ENCODE assay signal across 8 cellular contexts in genomic region chr22:43001271-43002197, GRCh38. TPM values are rescaled to one million over a fixed set of nuclear protein-coding genes. Genes with fewer than 3 reads are reported as not detected.
DNase-seq lines count a peak whose midpoint lies in the region; ATAC-seq, FAIRE-seq and TF ChIP-seq lines count a peak whose summit lies in the region.

No MANE protein-coding gene starts in this region.

- peaks cover 5% of the 10 kb centered on the region for H3K36me3 Mint-ChIP-seq in activated CD8-positive, alpha-beta T cell treated with anti-CD3 and anti-CD28 coated beads for 36 hours (ENCODE audit: low read depth)
- H3K36me3 Mint-ChIP-seq in stimulated activated effector memory CD8-positive, alpha-beta T cell treated with anti-CD3 and anti-CD28 coated beads, Interleukin-12 subunit alpha, Interleukin-12 subunit beta, amount 100 ng/mL, for 72 hours: no peaks in the 10 kb centered on the region

- H3K9me3 ChIP-seq in HUES64 (ENCODE audit: insufficient read depth, low read depth, low read length) (no peaks in the 10 kb centered on the region), right atrium auricular region (no peaks in the 10 kb centered on the region), kidney (ENCODE audit: control insufficient read depth in 1 of 2, low read length in 2 of 2) (no peaks in the 10 kb centered on the region), tibial nerve (peaks cover 0 to 8% (median 0%) of the 10 kb centered on the region in 4 donors), vagina (no peaks in the 10 kb centered on the region)

- peak overlapping the region; percentile 78 for H3K27ac Mint-ChIP-seq in activated CD8-positive, alpha-beta T cell treated with anti-CD3 and anti-CD28 coated beads for 36 hours
- peak overlapping the region; percentile 43 for H3K27ac Mint-ChIP-seq in stimulated activated effector memory CD8-positive, alpha-beta T cell treated with anti-CD3 and anti-CD28 coated beads, Interleukin-12 subunit alpha, Interleukin-12 subunit beta, amount 100 ng/mL, for 72 hours

- no peaks in the 10 kb centered on the region for H3K27me3 ChIP-seq in HUES64 (ENCODE audit: insufficient read depth, low read length)
- H3K27me3 ChIP-seq in right atrium auricular region: no peaks in the 10 kb centered on the region
- no peaks in the 10 kb centered on the region for H3K27me3 ChIP-seq in tibial nerve
- H3K27me3 ChIP-seq in vagina: no peaks in the 10 kb centered on the region

- no peak for TF ChIP-seq CTCF in activated CD8-positive, alpha-beta T cell treated with anti-CD3 and anti-CD28 coated beads for 36 hours (IDR thresholded peaks at IDR 0.05)
- TF ChIP-seq CTCF in right atrium auricular region (IDR thresholded peaks at IDR 0.05): no peak
- no peak for TF ChIP-seq CTCF in kidney (IDR thresholded peaks at IDR 0.05; ENCODE audit: borderline replicate concordance, extremely low read depth, insufficient read depth)
- no peak for TF ChIP-seq CTCF in tibial nerve (IDR thresholded peaks at IDR 0.05)
- no peak for TF ChIP-seq CTCF in vagina (IDR thresholded peaks at IDR 0.05)

- DNase-seq in activated CD8-positive, alpha-beta T cell treated with anti-CD3 and anti-CD28 coated beads for 36 hours: peak; percentile 50
- DNase-seq in right atrium auricular region (ENCODE audit: low spot score): no peak
- DNase-seq in stimulated activated effector memory CD8-positive, alpha-beta T cell treated with anti-CD3 and anti-CD28 coated beads, Interleukin-12 subunit alpha, Interleukin-12 subunit beta, amount 100 ng/mL, for 72 hours (ENCODE audit: low spot score in 2 of 2): no peak
- DNase-seq in kidney: no peak
- no peak for DNase-seq in tibial nerve (ENCODE audit: low spot score in 2 of 2)
- DNase-seq in vagina (ENCODE audit: extremely low spot score in 2 of 2): no peak

- H3K4me1 Mint-ChIP-seq in activated CD8-positive, alpha-beta T cell treated with anti-CD3 and anti-CD28 coated beads for 36 hours (ENCODE audit: low read depth): peaks cover 80% of the 10 kb centered on the region
- H3K4me1 Mint-ChIP-seq in stimulated activated effector memory CD8-positive, alpha-beta T cell treated with anti-CD3 and anti-CD28 coated beads, Interleukin-12 subunit alpha, Interleukin-12 subunit beta, amount 100 ng/mL, for 72 hours: peaks cover 81% of the 10 kb centered on the region

- CTCF ChIA-PET in activated CD8-positive, alpha-beta T cell treated with anti-CD3 and anti-CD28 coated beads for 36 hours (lab: Charles Lee): interaction anchor here (1.1 to 1.8 kb wide), 3 partner anchors 32 to 36 kb away, joined by 4 to 6 read pairs (median 5); no protein-coding TSS in a partner anchor

- H3K4me3 Mint-ChIP-seq in activated CD8-positive, alpha-beta T cell treated with anti-CD3 and anti-CD28 coated beads for 36 hours: no peak overlapping the region
- peak overlapping the region; percentile 34 for H3K4me3 Mint-ChIP-seq in stimulated activated effector memory CD8-positive, alpha-beta T cell treated with anti-CD3 and anti-CD28 coated beads, Interleukin-12 subunit alpha, Interleukin-12 subunit beta, amount 100 ng/mL, for 72 hours

- peaks cover 57% of the 10 kb centered on the region for H3K4me1 ChIP-seq in HUES64 (ENCODE audit: insufficient read depth, low read length)
- peaks cover 0 to 72% of the 10 kb centered on the region in 2 donors for H3K4me1 ChIP-seq in right atrium auricular region
- peaks cover 9 to 33% of the 10 kb centered on the region in 2 donors for H3K4me1 ChIP-seq in kidney (ENCODE audit: control insufficient read depth in 1 of 2, insufficient read depth in 1 of 2, low read depth in 1 of 2, low read length in 2 of 2)
- H3K4me1 ChIP-seq in tibial nerve: peaks cover 0 to 74% (median 22%) of the 10 kb centered on the region in 4 donors
- peaks cover 62% of the 10 kb centered on the region for H3K4me1 ChIP-seq in vagina

- H3K27me3 Mint-ChIP-seq in activated CD8-positive, alpha-beta T cell treated with anti-CD3 and anti-CD28 coated beads for 36 hours: no peaks in the 10 kb centered on the region

- ATAC-seq in activated CD8-positive, alpha-beta T cell treated with anti-CD3 and anti-CD28 coated beads for 36 hours: peak; percentile 25
- no peak for ATAC-seq in stimulated activated effector memory CD8-positive, alpha-beta T cell treated with anti-CD3 and anti-CD28 coated beads, Interleukin-12 subunit alpha, Interleukin-12 subunit beta, amount 100 ng/mL, for 72 hours
- ATAC-seq in GM18502 (IDR thresholded peaks at IDR 0.05; ENCODE audit: poor library complexity, unreplicated experiment): no peak

- H3K9me3 Mint-ChIP-seq in activated CD8-positive, alpha-beta T cell treated with anti-CD3 and anti-CD28 coated beads for 36 hours: no peaks in the 10 kb centered on the region
- no peaks in the 10 kb centered on the region for H3K9me3 Mint-ChIP-seq in stimulated activated effector memory CD8-positive, alpha-beta T cell treated with anti-CD3 and anti-CD28 coated beads, Interleukin-12 subunit alpha, Interleukin-12 subunit beta, amount 100 ng/mL, for 72 hours

- H3K36me3 ChIP-seq in HUES64 (ENCODE audit: insufficient read depth, low read length): no peaks in the 10 kb centered on the region
- H3K36me3 ChIP-seq in right atrium auricular region: no peaks in the 10 kb centered on the region
- no peaks in the 10 kb centered on the region for H3K36me3 ChIP-seq in kidney (ENCODE audit: control insufficient read depth in 1 of 2, insufficient read depth in 2 of 2, low read length in 2 of 2)
- H3K36me3 ChIP-seq in tibial nerve: peaks cover 0 to 4% (median 0%) of the 10 kb centered on the region in 3 donors
- no peaks in the 10 kb centered on the region for H3K36me3 ChIP-seq in vagina

- TF ChIP-seq EP300 in tibial nerve (IDR thresholded peaks at IDR 0.05): no peak

- intact Hi-C loops in activated CD8-positive, alpha-beta T cell treated with anti-CD3 and anti-CD28 coated beads for 36 hours (cut with micrococcal nuclease): no loop called here
- intact Hi-C loops in kidney (cut with DNase I) (no loop called here), vagina (cut with DNase I) (no loop called here)

- 87% methylated on average over 3 of the region's 3 CpGs for WGBS in HUES64
- 37 to 42% methylated on average over 3 of the region's 3 CpGs for WGBS in tibial nerve, 2 donors

- POLR2A ChIA-PET in activated CD8-positive, alpha-beta T cell treated with anti-CD3 and anti-CD28 coated beads for 36 hours (lab: Charles Lee): interaction anchor here (0.6 to 2.1 kb wide), 3 partner anchors 11 to 38 kb away, joined by 3 to 5 read pairs (median 4); no protein-coding TSS in a partner anchor

- no peak for FAIRE-seq in kidney (lab: Jason Lieb, UNC)

- H3K4me3 ChIP-seq in HUES64 (ENCODE audit: low read length) (no peak overlapping the region), right atrium auricular region (no peak overlapping the region), kidney (ENCODE audit: low read length in 2 of 2) (no peak overlapping the region), tibial nerve (no peak overlapping the region), vagina (no peak overlapping the region)

- H3K27ac ChIP-seq in HUES64 (ENCODE audit: low read depth, low read length) (peak overlapping the region; percentile 40; the same call in 1 of the 2 replicates), right atrium auricular region (peak overlapping the region; percentile 47 to 61), kidney (ENCODE audit: low read depth in 2 of 2, low read length in 2 of 2) (no peak overlapping the region), tibial nerve (peak overlapping the region in 1 of 4 donors; percentile 5), vagina (no peak overlapping the region)

- TF ChIP-seq POLR2A in tibial nerve (IDR thresholded peaks at IDR 0.05): no peak
- TF ChIP-seq POLR2A in vagina (IDR thresholded peaks at IDR 0.05): no peak

- H3K9ac ChIP-seq in HUES64 (ENCODE audit: low read depth, low read length) (no peak overlapping the region), kidney (ENCODE audit: low read length in 2 of 2) (no peak overlapping the region)

RNA-seq across cellular contexts. Expression of gene PACSIN2, which starts 13.4 kb away (rescaled TPM):
- polyA plus RNA-seq in HUES64 (2013, experiment 1 of 2): 47.2 TPM
- 46.5 TPM for polyA plus RNA-seq in HUES64 (2013, experiment 2 of 2)
- total RNA-seq in activated CD8-positive, alpha-beta T cell treated with anti-CD3 and anti-CD28 coated beads for 36 hours: 10 to 100 TPM; 33.5 to 35.7 TPM
- 10 to 100 TPM; 66.3 to 89.8 TPM for total RNA-seq in right atrium auricular region
- total RNA-seq in kidney: 105 TPM
- polyA plus RNA-seq in kidney (ENCODE audit: insufficient read depth, low read depth, low replicate concordance): 56.3 TPM
- total RNA-seq in tibial nerve: 10 to 100 TPM; 45.9 to 78.2 (median 59.0) TPM
- total RNA-seq in vagina: 46.2 TPM

Comparison
In these comparisons a context has a peak if more than half of its experiments do, and no peak if none do; other contexts are left out.
1. H3K27ac ChIP-seq: peak in HUES64 (single experiment) and right atrium auricular region (2 of 2); none in kidney (0 of 2) and vagina (single experiment).